In the genomic region with DNA sequence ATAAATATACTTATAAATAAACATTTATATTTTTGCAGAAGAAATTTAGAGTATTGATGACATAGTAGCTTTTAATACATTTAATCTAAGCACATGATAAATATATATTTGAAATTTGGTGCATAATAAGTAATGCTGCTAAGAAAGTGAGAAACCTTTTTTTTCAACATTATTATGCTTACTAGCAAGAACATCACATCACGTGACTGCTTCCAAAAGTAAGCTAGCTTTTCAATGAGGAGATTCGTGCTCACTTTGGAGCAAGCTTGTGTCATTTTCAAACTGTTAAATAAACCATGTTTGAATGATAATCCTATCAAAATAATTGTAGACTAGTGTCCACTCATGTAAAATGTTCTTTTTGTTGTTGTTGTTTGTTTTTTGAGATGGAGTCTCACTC, we compare ENCODE assay signal across 31 cellular contexts.
"Had no signal": no experiment of that assay in that cellular context is flagged by ENCODE, and none has a peak within 500 bp of the region (broad histone marks: within the 10 kb centered on the region; RNA-seq: fewer than 3 reads in every experiment).

No MANE protein-coding gene starts in this region.

- H3K27me3 ChIP-seq: adrenal gland, body of pancreas, brain microvascular endothelial cell, cardiac muscle cell had no signal

- H3K27ac ChIP-seq: body of pancreas, brain microvascular endothelial cell, cardiac muscle cell, VCaP had no signal

- ATAC-seq: activated CD8-positive, alpha-beta memory T cell treated with anti-CD3 and anti-CD28 coated beads, Interleukin-2, amount 10 ng/mL, durations not matched to agents 7 days and 5 days; activated CD8-positive, alpha-beta T cell treated with anti-CD3 and anti-CD28 coated beads, Interleukin-2, amount 10 ng/mL, durations not matched to agents 7 days and 5 days; activated naive CD4-positive, alpha-beta T cell treated with anti-CD3 and anti-CD28 coated beads, Interleukin-2, amount 50 U/mL, for 72 hours; body of pancreas had no signal

- DNase-seq: activated B cell treated with CpG ODN at 0.5 μM for 24 hours; activated CD4-positive, alpha-beta memory T cell treated with anti-CD3 and anti-CD28 coated beads, Interleukin-2, amount 10 ng/mL, durations not matched to agents 7 days and 5 days; activated CD4-positive, alpha-beta T cell treated with anti-CD3 and anti-CD28 coated beads for 4 hours; activated CD4-positive, alpha-beta T cell treated with anti-CD3 and anti-CD28 coated beads, Interleukin-2, amount 10 ng/mL, durations not matched to agents 7 days and 5 days; activated CD4-positive, alpha-beta T cell treated with anti-CD3 and anti-CD28 coated beads, Interleukin-2, amount 50 U/mL, for 48 hours; activated CD4-positive, CD25-positive, alpha-beta regulatory T cell treated with anti-CD3 and anti-CD28 coated beads, Interleukin-2, amount 50 U/mL, for 72 hours; activated CD8-positive, alpha-beta memory T cell treated with anti-CD3 and anti-CD28 coated beads for 24 hours; activated CD8-positive, alpha-beta memory T cell treated with anti-CD3 and anti-CD28 coated beads, Interleukin-2, amount 10 ng/mL, durations not matched to agents 7 days and 5 days; activated CD8-positive, alpha-beta memory T cell treated with anti-CD3 and anti-CD28 coated beads, Interleukin-2, amount 50 U/mL, for 48 hours; activated CD8-positive, alpha-beta T cell treated with anti-CD3 and anti-CD28 coated beads, Interleukin-2, amount 10 ng/mL, durations not matched to agents 7 days and 5 days; activated effector memory CD4-positive, alpha-beta T cell treated with Interleukin-2 at 50 U/mL for 16 hours; activated gamma-delta T cell; activated naive CD4-positive, alpha-beta T cell treated with anti-CD3 and anti-CD28 coated beads, Interleukin-2, amount 10 ng/mL, durations not matched to agents 7 days and 5 days; activated naive CD4-positive, alpha-beta T cell treated with Interleukin-2 at 50 U/mL for 16 hours; activated naive CD8-positive, alpha-beta T cell treated with anti-CD3 and anti-CD28 coated beads for 36 hours; activated T-cell treated with anti-CD3 and anti-CD28 coated beads, Interleukin-2, amount 50 U/mL, for 24 hours; activated T-cell treated with anti-CD3 and anti-CD28 coated beads, Interleukin-2, amount 50 U/mL, for 48 hours; adrenal gland; amniotic stem cell; aorta; body of pancreas; brain microvascular endothelial cell; caudate nucleus; cerebellar nuclear complex; T-helper 2 cell; T-helper 9 cell had no signal

- H3K9me3 ChIP-seq: adrenal gland, body of pancreas had no signal

- FAIRE-seq: astrocyte, bronchial epithelial cell had no signal

- H3K4me3 ChIP-seq: adrenal gland, body of pancreas, cardiac muscle cell had no signal

- H3K36me3 ChIP-seq: adrenal gland, brain microvascular endothelial cell, cardiac muscle cell had no signal
